ENCODE assay signal across 8 cellular contexts in the genomic region with DNA sequence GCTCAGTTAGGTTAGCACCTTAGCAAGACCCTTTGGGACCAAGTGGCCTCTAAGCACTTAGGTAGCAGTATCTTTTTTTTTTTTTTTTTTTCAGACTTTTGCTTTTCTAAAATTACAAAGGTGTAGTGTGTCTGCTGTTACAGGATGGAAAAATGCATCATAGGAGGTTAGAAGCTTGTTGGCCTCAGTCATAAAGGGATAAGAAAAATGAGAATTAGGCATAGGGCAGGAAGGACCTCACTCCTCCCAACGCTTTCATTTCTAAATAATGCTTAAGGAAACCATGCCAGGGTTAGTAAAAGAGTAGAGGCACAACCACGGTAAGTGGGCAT. TPM values are rescaled to one million over a fixed set of nuclear protein-coding genes. Genes with fewer than 3 reads are reported as not detected.
A peak's percentile ranks its signal among the peaks of the same experiment; 100 is the strongest.
DNase-seq lines count a peak whose midpoint lies in the region; ATAC-seq and TF ChIP-seq lines count a peak whose summit lies in the region.

No MANE protein-coding gene starts in this region.

- H3F3A ChIP-seq in GM23248 (ENCODE audit: insufficient read depth) (no peaks in the 10 kb centered on the region), smooth muscle cell (ENCODE audit: low read depth) (no peaks in the 10 kb centered on the region)

- POLR2A ChIA-PET in WTC11 (lab: Charles Lee): no interaction called here

- H3K4me1 ChIP-seq in GM23248 (ENCODE audit: insufficient read depth) (no peaks in the 10 kb centered on the region), left ventricle myocardium inferior (peaks cover 11% of the 10 kb centered on the region), smooth muscle cell (ENCODE audit: low read depth) (no peaks in the 10 kb centered on the region)

- intact Hi-C loops in left ventricle myocardium inferior (cut with micrococcal nuclease): no loop called here

- H3K9ac ChIP-seq in GM23248 (peak overlapping the region; percentile 82), smooth muscle cell (ENCODE audit: low read depth) (peak overlapping the region; percentile 84)

- DNase-seq in GM23248 (no peak), WTC11 (ENCODE audit: low spot score) (no peak), left ventricle myocardium inferior (no peak), smooth muscle cell (lab: John Stamatoyannopoulos, UW; ENCODE audit: unreplicated experiment) (no peak), mesenteric fat pad (ENCODE audit: low spot score) (no peak)
- DNase-seq in activated effector memory CD4-positive, alpha-beta T cell treated with Interleukin-2 at 50 U/mL for 16 hours: no peak

- in situ Hi-C loops in GM23248 (cut with MboI): no loop called here

- H2AFZ ChIP-seq in GM23248: peak overlapping the region; percentile 96
- H2AFZ ChIP-seq in smooth muscle cell (ENCODE audit: low read depth): peak overlapping the region; percentile 90

- H3K27me3 ChIP-seq in GM23248 (replicated peaks; ENCODE audit: insufficient read depth): no peaks in the 10 kb centered on the region
- H3K27me3 ChIP-seq in left ventricle myocardium inferior (ENCODE audit: low read depth): no peaks in the 10 kb centered on the region
- no peaks in the 10 kb centered on the region for H3K27me3 ChIP-seq in smooth muscle cell (ENCODE audit: low read depth)

- TF ChIP-seq CTCF in WTC11 (IDR thresholded peaks at IDR 0.05) (no peak), left ventricle myocardium inferior (IDR thresholded peaks at IDR 0.05; ENCODE audit: borderline replicate concordance) (no peak), smooth muscle cell (IDR thresholded peaks at IDR 0.05; ENCODE audit: borderline replicate concordance, insufficient read depth, poor library complexity, severe bottlenecking) (no peak)

- H3K27ac ChIP-seq in GM23248: peak overlapping the region; percentile 64
- peak overlapping the region; percentile 86 for H3K27ac ChIP-seq in left ventricle myocardium inferior (replicated peaks)
- peak overlapping the region; percentile 60 for H3K27ac ChIP-seq in smooth muscle cell (ENCODE audit: low read depth)

- H3K27ac Mint-ChIP-seq in WTC11: peak overlapping the region; percentile 82

- 0 to 7% methylated on average over 2 of the region's 2 CpGs for WGBS in GM23248 (ENCODE audit: low coverage in 1 of 2, low lambda C conversion rate in 2 of 2, missing lambda C conversion rate in 2 of 2), 2 experiments
- 31% methylated on average over 2 of the region's 2 CpGs for whole genome bisulfite sequencing in smooth muscle cell (ENCODE audit: low lambda C conversion rate)

- H3K4me2 ChIP-seq in GM23248 (ENCODE audit: unreplicated experiment) (peak overlapping the region; percentile 88), smooth muscle cell (peak overlapping the region; percentile 83)

- no peaks in the 10 kb centered on the region for H3K27me3 Mint-ChIP-seq in WTC11 (ENCODE audit: low read depth)

- H3K9me3 Mint-ChIP-seq in WTC11: no peaks in the 10 kb centered on the region

- H3K79me2 ChIP-seq in GM23248 (ENCODE audit: insufficient read depth): no peaks in the 10 kb centered on the region
- H3K79me2 ChIP-seq in smooth muscle cell (ENCODE audit: low read depth): no peaks in the 10 kb centered on the region

- ATAC-seq in WTC11: no peak
- no peak for ATAC-seq in HG03025 (IDR thresholded peaks at IDR 0.05; ENCODE audit: low FRiP score, unreplicated experiment)
- no peak for ATAC-seq in HG02973 (IDR thresholded peaks at IDR 0.05; ENCODE audit: unreplicated experiment)

- H3K9me2 ChIP-seq in GM23248 (ENCODE audit: insufficient read depth): no peaks in the 10 kb centered on the region

- H3K4me3 ChIP-seq in GM23248 (peak overlapping the region; percentile 89), left ventricle myocardium inferior (peak overlapping the region; percentile 72), smooth muscle cell (peak overlapping the region; percentile 67)

- H3K4me1 Mint-ChIP-seq in WTC11: peaks cover 45% of the 10 kb centered on the region

- no peaks in the 10 kb centered on the region for H3K36me3 Mint-ChIP-seq in WTC11

- CTCF ChIA-PET in WTC11 (lab: Charles Lee): interaction anchor here (0.6 to 1.9 kb wide), 2 partner anchors 42 to 379 kb away, joined by 5 to 11 read pairs; no protein-coding TSS in a partner anchor

- H3K9me3 ChIP-seq in GM23248 (ENCODE audit: low read depth) (no peaks in the 10 kb centered on the region), left ventricle myocardium inferior (replicated peaks) (no peaks in the 10 kb centered on the region), smooth muscle cell (replicated peaks; ENCODE audit: low read depth) (no peaks in the 10 kb centered on the region)

- H4K20me1 ChIP-seq in GM23248 (ENCODE audit: insufficient read depth) (no peaks in the 10 kb centered on the region), smooth muscle cell (ENCODE audit: low read depth) (no peaks in the 10 kb centered on the region)

- H3K4me3 Mint-ChIP-seq in WTC11: peak overlapping the region; percentile 86

- H3K36me3 ChIP-seq in GM23248 (ENCODE audit: low read depth): no peaks in the 10 kb centered on the region
- H3K36me3 ChIP-seq in left ventricle myocardium inferior: no peaks in the 10 kb centered on the region
- H3K36me3 ChIP-seq in smooth muscle cell (ENCODE audit: low read depth): no peaks in the 10 kb centered on the region

TF ChIP-seq in WTC11, 78 proteins besides CTCF, POLR2A, EP300 and RAD21:
- TF ChIP-seq ZNF263 (CRISPR knock-in tag; IDR thresholded peaks at IDR 0.05; ENCODE audit: low read depth): no peak
- no peak for TF ChIP-seq ZNF396 (CRISPR knock-in tag; IDR thresholded peaks at IDR 0.05; ENCODE audit: borderline replicate concordance)

RNA-seq across cellular contexts. Expression of a gene that starts 9.7 kb away (rescaled TPM):
- total RNA-seq in GM23248 (2014; rRNA removed; shearing (Covaris generic)): 4.1 and 7.2 TPM in 2 replicates
- polyA plus RNA-seq in GM23248 (2016; fragmentation: Nextera tagmentation; extraction: Ambion mirVana) (3.3 and 3.4 TPM in 2 replicates), smooth muscle cell (2.9 and 5.2 TPM in 2 replicates)
- total RNA-seq in WTC11 (2021) (34.0 to 34.3 TPM (median 34.0 TPM) in 3 replicates), left ventricle myocardium inferior (12.3 TPM), smooth muscle cell (5.0 and 7.6 TPM in 2 replicates), mesenteric fat pad (13.5 TPM)
